8 cellular contexts compared by ENCODE assay signal in genomic region chr4:85474356-85474755, GRCh38. TPM values are rescaled to one million over a fixed set of nuclear protein-coding genes. Genes with fewer than 3 reads are reported as not detected.
A peak's percentile ranks its signal among the peaks of the same experiment; 100 is the strongest.
DNase-seq lines count a peak whose midpoint lies in the region; ATAC-seq and TF ChIP-seq lines count a peak whose summit lies in the region.

No MANE protein-coding gene starts in this region.

- no peak for TF ChIP-seq EP300 in sigmoid colon (IDR thresholded peaks at IDR 0.05)

- H3K9ac ChIP-seq in ES-I3 (ENCODE audit: low read depth, low read length) (peak overlapping the region; percentile 91), SK-N-MC (ENCODE audit: insufficient read length) (no peak overlapping the region)

- H3K27ac ChIP-seq in SK-N-MC, result no peak overlapping the region
- peak overlapping the region; percentile 52 to 68 (median 62) for H3K27ac ChIP-seq in sigmoid colon

- WGBS in sigmoid colon, 2 donors, result 14 to 57% methylated on average over 4 of the region's 4 CpGs

- H3K4me1 ChIP-seq in ES-I3 (ENCODE audit: insufficient read depth, low read length) (no peaks in the 10 kb centered on the region), sigmoid colon (peaks cover 0 to 12% (median 2%) of the 10 kb centered on the region in 4 donors)

- peak overlapping the region; percentile 93 for H3K4me3 ChIP-seq in SK-N-MC
- peak overlapping the region; percentile 85 for H3K4me3 ChIP-seq in fibroblast of villous mesenchyme (ENCODE audit: low read depth, low read length)
- peak overlapping the region in 3 of 4 donors; percentile 49 to 52 (median 51) for H3K4me3 ChIP-seq in sigmoid colon

- no peak for DNase-seq in SK-N-MC (ENCODE audit: low read depth, low spot score)
- DNase-seq in fibroblast of villous mesenchyme (ENCODE audit: low read depth), result peak; percentile 68
- no peak for DNase-seq in sigmoid colon
- no peak for DNase-seq in NOMO-1 treated with dmso at 0.1 percent for 144 hours (lab: John Stamatoyannopoulos, UW; ENCODE audit: unreplicated experiment)
- DNase-seq in DMS53 (lab: John Stamatoyannopoulos, UW), result no peak
- DNase-seq in COLO829 (ENCODE audit: low spot score), result no peak

- intact Hi-C loops in sigmoid colon (cut with DNase I), result no loop called here

- TF ChIP-seq CTCF in fibroblast of villous mesenchyme (IDR thresholded peaks at IDR 0.05; ENCODE audit: insufficient read depth, low read depth, low read length) (no peak), sigmoid colon (IDR thresholded peaks at IDR 0.05) (no peak)

- no peaks in the 10 kb centered on the region for H3K9me3 ChIP-seq in ES-I3 (ENCODE audit: control insufficient read depth, insufficient read depth, low read length)
- H3K9me3 ChIP-seq in SK-N-MC (ENCODE audit: low read depth, low read length), result no peaks in the 10 kb centered on the region
- H3K9me3 ChIP-seq in sigmoid colon, result no peaks in the 10 kb centered on the region

- no peaks in the 10 kb centered on the region for H3K36me3 ChIP-seq in ES-I3 (ENCODE audit: insufficient read depth, low read length)
- no peaks in the 10 kb centered on the region for H3K36me3 ChIP-seq in SK-N-MC (ENCODE audit: insufficient read depth, low read length)
- no peaks in the 10 kb centered on the region for H3K36me3 ChIP-seq in sigmoid colon

- peaks cover 0 to 20% (median 0%) of the 10 kb centered on the region in 3 donors for H3K27me3 ChIP-seq in sigmoid colon

- ATAC-seq in GM21390 (IDR thresholded peaks at IDR 0.05; ENCODE audit: unreplicated experiment), result no peak

- no peak for TF ChIP-seq POLR2A in sigmoid colon (IDR thresholded peaks at IDR 0.05)

RNA-seq across cellular contexts. Expression of gene ARHGAP24, which starts 0.6 kb away (rescaled TPM):
- total RNA-seq in fibroblast of villous mesenchyme, result 37.0 and 56.6 TPM in 2 replicates
- 10 to 100 TPM; 23.1 to 40.4 (median 27.7) TPM for total RNA-seq in sigmoid colon
- polyA plus RNA-seq in sigmoid colon, result 1 to 10 TPM in 2 of 3 donors, under 1 TPM in 1; 0.46 to 7.4 (median 3.6) TPM
